Comparison of ENCODE assay signal across 8 cellular contexts in the genomic region with DNA sequence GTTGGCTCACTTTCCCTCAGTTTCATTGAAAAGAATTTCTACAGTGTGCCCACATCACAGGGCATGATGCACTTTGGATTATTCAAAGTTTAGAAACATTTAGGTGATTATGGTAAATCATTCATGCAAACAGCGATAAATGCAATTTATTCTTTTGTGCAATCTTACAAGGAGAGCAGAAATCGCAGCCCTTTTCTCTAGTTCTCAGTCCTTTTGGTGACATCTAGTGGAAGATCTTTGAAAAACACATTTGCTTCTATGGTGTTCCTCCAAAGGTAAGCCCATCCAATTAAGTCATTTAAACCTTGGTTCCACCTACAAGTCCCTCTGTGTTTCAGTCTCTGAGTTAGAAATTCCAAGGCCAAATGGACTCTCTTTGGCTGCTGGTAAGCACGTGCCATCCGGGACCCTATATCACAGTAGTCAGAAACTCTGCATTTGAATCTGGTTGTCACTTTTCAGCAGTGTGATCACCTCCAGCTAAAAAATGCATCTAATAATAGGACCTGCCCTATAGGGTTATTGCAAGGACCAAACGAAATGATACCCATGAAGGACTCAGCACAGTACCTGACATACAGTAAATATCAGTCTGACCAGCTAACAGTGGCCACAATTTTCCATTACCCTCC.
DNase-seq lines count a peak whose midpoint lies in the region; ATAC-seq and TF ChIP-seq lines count a peak whose summit lies in the region.

No MANE protein-coding gene starts in this region.

- no peak overlapping the region for H3K4me3 Mint-ChIP-seq in natural killer cell
- no peak overlapping the region for H3K4me3 Mint-ChIP-seq in natural killer cell treated with Interleukin-12 subunit alpha and Interleukin-12 subunit beta and Interleukin-15 and Interleukin-18, amount 100 ng/mL, for 72 hours

- 38 to 46% methylated on average over 5 of the region's 5 CpGs for WGBS in thyroid gland, 2 donors

- H3K27me3 ChIP-seq in thyroid gland, result no peaks in the 10 kb centered on the region

- no peak overlapping the region for H3K27ac Mint-ChIP-seq in natural killer cell
- H3K27ac Mint-ChIP-seq in natural killer cell treated with Interleukin-12 subunit alpha and Interleukin-12 subunit beta and Interleukin-15 and Interleukin-18, amount 100 ng/mL, for 72 hours, result no peak overlapping the region

- H3K27me3 Mint-ChIP-seq in natural killer cell (ENCODE audit: low read depth in 2 of 2), result no peaks in the 10 kb centered on the region
- no peaks in the 10 kb centered on the region for H3K27me3 Mint-ChIP-seq in natural killer cell treated with Interleukin-12 subunit alpha and Interleukin-12 subunit beta and Interleukin-15 and Interleukin-18, amount 100 ng/mL, for 72 hours

- no peaks in the 10 kb centered on the region for H3K36me3 Mint-ChIP-seq in natural killer cell
- H3K36me3 Mint-ChIP-seq in natural killer cell treated with Interleukin-12 subunit alpha and Interleukin-12 subunit beta and Interleukin-15 and Interleukin-18, amount 100 ng/mL, for 72 hours, result no peaks in the 10 kb centered on the region

- intact Hi-C loops in natural killer cell (cut with micrococcal nuclease) (no loop called here), thyroid gland (cut with DNase I) (no loop called here)

- peaks cover 9 to 11% of the 10 kb centered on the region in 2 donors for H3K4me1 ChIP-seq in thyroid gland

- no peak overlapping the region for H3K27ac ChIP-seq in thyroid gland

- TF ChIP-seq POLR2A in NB4 (IDR thresholded peaks at IDR 0.05; ENCODE audit: extremely low read depth, insufficient read length) (no peak), thyroid gland (IDR thresholded peaks at IDR 0.05) (no peak)

- DNase-seq in natural killer cell (no peak), NB4 (ENCODE audit: low read depth) (peak; percentile 70), hepatic stellate cell (ENCODE audit: low spot score) (peak; percentile 81), thyroid gland (no peak)
- no peak for DNase-seq in natural killer cell treated with Interleukin-12 subunit alpha and Interleukin-12 subunit beta and Interleukin-15 and Interleukin-18, amount 100 ng/mL, for 72 hours (ENCODE audit: low spot score)
- no peak for DNase-seq in activated CD4-positive, alpha-beta T cell treated with anti-CD3 and anti-CD28 coated beads for 1 hour

- TF ChIP-seq CTCF in natural killer cell (IDR thresholded peaks at IDR 0.05), result peak; percentile 12
- TF ChIP-seq CTCF in NB4 (IDR thresholded peaks at IDR 0.05; ENCODE audit: low read depth, low read length), result peak; percentile 27
- TF ChIP-seq CTCF in WI38 (IDR thresholded peaks at IDR 0.05; ENCODE audit: low read depth, low read length), result peak; percentile 43
- TF ChIP-seq CTCF in thyroid gland (IDR thresholded peaks at IDR 0.05), result peak in 4 of 6 experiments; percentile 36 to 60 (median 56)

- H3K4me1 Mint-ChIP-seq in natural killer cell, result no peaks in the 10 kb centered on the region
- no peaks in the 10 kb centered on the region for H3K4me1 Mint-ChIP-seq in natural killer cell treated with Interleukin-12 subunit alpha and Interleukin-12 subunit beta and Interleukin-15 and Interleukin-18, amount 100 ng/mL, for 72 hours (ENCODE audit: low read depth in 2 of 2)

- H3K9me3 ChIP-seq in thyroid gland, result no peaks in the 10 kb centered on the region

- peaks cover 7 to 23% of the 10 kb centered on the region in 2 donors for H3K36me3 ChIP-seq in thyroid gland

- no peaks in the 10 kb centered on the region for H3K9me3 Mint-ChIP-seq in natural killer cell
- no peaks in the 10 kb centered on the region for H3K9me3 Mint-ChIP-seq in natural killer cell treated with Interleukin-12 subunit alpha and Interleukin-12 subunit beta and Interleukin-15 and Interleukin-18, amount 100 ng/mL, for 72 hours

- ATAC-seq in natural killer cell (no peak), GM19023 (IDR thresholded peaks at IDR 0.05; ENCODE audit: unreplicated experiment) (no peak)
- ATAC-seq in natural killer cell treated with Interleukin-12 subunit alpha and Interleukin-12 subunit beta and Interleukin-15 and Interleukin-18, amount 100 ng/mL, for 72 hours, result no peak

- no peak overlapping the region for H3K4me3 ChIP-seq in NB4 (ENCODE audit: low read depth, low read length)
- no peak overlapping the region for H3K4me3 ChIP-seq in WI38 (ENCODE audit: low read depth, low read length)
- no peak overlapping the region for H3K4me3 ChIP-seq in thyroid gland (replicated peaks in 1 of 3)

Comparison
In these comparisons a context has a peak if more than half of its experiments do, and no peak if none do; other contexts are left out.
1. DNase-seq: peak in NB4 (single experiment) and hepatic stellate cell (single experiment); none in natural killer cell (single experiment), natural killer cell treated with Interleukin-12 subunit alpha and Interleukin-12 subunit beta and Interleukin-15 and Interleukin-18, amount 100 ng/mL, for 72 hours (single experiment), thyroid gland (0 of 2) and activated CD4-positive, alpha-beta T cell treated with anti-CD3 and anti-CD28 coated beads for 1 hour (single experiment).
2. Peak in every context shown above with its lines, with median percentiles within 50 percentile points of each other: CTCF ChIP-seq.